Comparison of ENCODE assay signal across 28 cellular contexts in the genomic region with DNA sequence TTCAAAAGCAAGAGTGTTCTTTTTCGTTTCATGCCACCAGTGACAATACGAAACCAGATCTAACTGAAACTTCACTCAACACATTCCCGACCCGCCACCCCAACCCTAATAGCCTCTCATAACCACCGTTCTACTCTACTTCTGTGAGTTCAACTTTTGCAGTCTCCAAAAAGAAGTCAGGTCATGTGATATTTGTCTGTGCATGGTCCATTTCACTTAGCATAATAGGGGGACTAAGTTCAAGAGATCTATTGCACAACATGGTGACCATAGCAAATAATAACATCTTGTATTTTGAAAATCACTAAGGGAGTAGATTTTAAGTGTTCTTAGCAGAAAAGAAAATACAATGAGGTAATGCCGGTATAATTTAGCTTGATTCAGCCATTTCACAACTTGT.
"Had no signal": no experiment of that assay in that cellular context is flagged by ENCODE, and none has a peak within 500 bp of the region (broad histone marks: within the 10 kb centered on the region; RNA-seq: fewer than 3 reads in every experiment).

No MANE protein-coding gene starts in this region.

- H3K36me3 ChIP-seq: ascending aorta, cardiac muscle cell, colonic mucosa, gastrocnemius medialis, pancreas, prostate gland, stomach, thyroid gland, upper lobe of left lung, vagina had no signal

- H3K9me3 ChIP-seq: ascending aorta, colonic mucosa, gastrocnemius medialis, pancreas, prostate gland, stomach, thyroid gland, upper lobe of left lung, vagina had no signal

- ATAC-seq: activated CD4-positive, alpha-beta T cell treated with anti-CD3 and anti-CD28 coated beads for 36 hours; gastrocnemius medialis; left cardiac atrium; naive thymus-derived CD4-positive, alpha-beta T cell; pancreas; stimulated activated naive B cell treated with anti-CD40 and anti-IgM and Interleukin-4, amounts not matched to agents 10 μg/mL and 1 μg/mL and 100 μg/mL, for 72 hours had no signal

- DNase-seq: activated CD4-positive, alpha-beta T cell treated with anti-CD3 and anti-CD28 coated beads for 36 hours; activated CD4-positive, alpha-beta T cell treated with anti-CD3 and anti-CD28 coated beads, Interleukin-2, amount 50 U/mL, for 4 hours; activated CD4-positive, CD25-positive, alpha-beta regulatory T cell; activated effector memory CD4-positive, alpha-beta T cell treated with Interleukin-2 at 50 U/mL for 16 hours; activated naive CD4-positive, alpha-beta T cell treated with anti-CD3 and anti-CD28 coated beads for 36 hours; activated naive CD8-positive, alpha-beta T cell treated with anti-CD3 and anti-CD28 coated beads, Interleukin-2, amount 10 ng/mL, durations not matched to agents 7 days and 5 days; activated T-cell treated with anti-CD3 and anti-CD28 coated beads for 4 hours; cerebellar nuclear complex; colonic mucosa; dorsolateral prefrontal cortex; effector memory CD4-positive, alpha-beta T cell; gastrocnemius medialis; glutamatergic neuron; left cardiac atrium; midbrain; naive thymus-derived CD4-positive, alpha-beta T cell; nucleus accumbens; pancreas; stimulated activated CD4-positive, alpha-beta T cell treated with anti-CD3 and anti-CD28 coated beads, Interleukin-15, amount 100 ng/mL, for 24 hours; stimulated activated CD4-positive, alpha-beta T cell treated with anti-CD3 and anti-CD28 coated beads, Interleukin-2, amount 100 ng/mL, for 24 hours; stimulated activated naive B cell treated with anti-CD40 and anti-IgM and Interleukin-4, amounts not matched to agents 10 μg/mL and 1 μg/mL and 100 μg/mL, for 72 hours; stomach; thyroid gland; upper lobe of left lung had no signal

- H3K27me3 ChIP-seq: ascending aorta, colonic mucosa, dorsolateral prefrontal cortex, gastrocnemius medialis, pancreas, stomach, thyroid gland, upper lobe of left lung, vagina had no signal

- H3K4me3 ChIP-seq: ascending aorta, cardiac muscle cell, colonic mucosa, dorsolateral prefrontal cortex, gastrocnemius medialis, pancreas, prostate gland, stomach, thyroid gland, upper lobe of left lung, vagina had no signal
